Comparison of ENCODE assay signal across 14 cellular contexts in genomic region chr12:11830298-11830937, GRCh38.
DNase-seq lines count a peak whose midpoint lies in the region; ATAC-seq, FAIRE-seq and TF ChIP-seq lines count a peak whose summit lies in the region.
"Had no signal": no experiment of that assay in that cellular context is flagged by ENCODE, and none has a peak within 500 bp of the region (broad histone marks: within the 10 kb centered on the region; RNA-seq: fewer than 3 reads in every experiment).

No MANE protein-coding gene starts in this region.

- TF ChIP-seq CTCF in lower lobe of right lung (IDR thresholded peaks at IDR 0.05) (no peak), GM13976 (IDR thresholded peaks at IDR 0.05; ENCODE audit: borderline replicate concordance, control extremely low read depth, extremely low read depth, insufficient read depth, missing control alignments) (no peak)

- peak; percentile 52 for FAIRE-seq in urothelium cell line (lab: Jason Lieb, UNC)

- no peaks in the 10 kb centered on the region for H3K9me3 ChIP-seq in lower lobe of right lung
- H3K9me3 ChIP-seq: tibial nerve had no signal

- peak; percentile 58 for ATAC-seq in Right ventricle myocardium inferior
- ATAC-seq in lower lobe of right lung, result no peak

- H3K27me3 ChIP-seq in lower lobe of right lung (ENCODE audit: low read depth), result no peaks in the 10 kb centered on the region
- H3K27me3 ChIP-seq: tibial nerve had no signal

- H3K27ac ChIP-seq in cingulate gyrus (ENCODE audit: low read depth, low read length) (peak overlapping the region; percentile 49), lower lobe of right lung (peak overlapping the region; percentile 4)

- H3K4me3 ChIP-seq in lower lobe of right lung, result no peak overlapping the region
- H3K4me3 ChIP-seq: tibial nerve had no signal

- intact Hi-C loops in Right ventricle myocardium inferior (cut with DNase I), result loop anchor here (5.0 kb wide), 1 partner anchor 38 kb away; no protein-coding TSS in a partner anchor
- intact Hi-C loops in cardiac septum (cut with DNase I), result no loop called here
- intact Hi-C loops in lower lobe of right lung (cut with DNase I), result no loop called here

- H3K36me3 ChIP-seq in lower lobe of right lung, result no peaks in the 10 kb centered on the region
- H3K36me3 ChIP-seq: tibial nerve had no signal

- DNase-seq in Right ventricle myocardium inferior (ENCODE audit: missing footprints) (no peak), cardiac septum (ENCODE audit: low spot score) (no peak), lower lobe of right lung (no peak), urothelium cell line (ENCODE audit: low spot score) (no peak), mucosa of gallbladder (ENCODE audit: low spot score) (no peak), DMS153 (lab: John Stamatoyannopoulos, UW) (no peak), GM13976 (ENCODE audit: low spot score) (no peak)
- DNase-seq: activated CD4-positive, alpha-beta T cell treated with anti-CD3 and anti-CD28 coated beads, Interleukin-2, amount 50 U/mL, for 48 hours; activated naive CD4-positive, alpha-beta T cell treated with anti-CD3 and anti-CD28 coated beads, Interleukin-2, amount 10 ng/mL, durations not matched to agents 7 days and 5 days; DND-41; GOT3; NCI-H187 had no signal

- H3K4me1 ChIP-seq in lower lobe of right lung, result peaks cover 65% of the 10 kb centered on the region

- in situ Hi-C loops in GM13976 (cut with MboI; ENCODE audit: low sequenced_read_pairs, unreplicated experiment), result no loop called here
